In genomic region chr2:151783133-151783520, GRCh38 we compare ENCODE assay signal across 17 cellular contexts. TPM values are rescaled to one million over a fixed set of nuclear protein-coding genes. Genes with fewer than 3 reads are reported as not detected.
DNase-seq lines count a peak whose midpoint lies in the region; ATAC-seq and TF ChIP-seq lines count a peak whose summit lies in the region.
"Had no signal": no experiment of that assay in that cellular context is flagged by ENCODE, and none has a peak within 500 bp of the region (broad histone marks: within the 10 kb centered on the region; RNA-seq: fewer than 3 reads in every experiment).

No MANE protein-coding gene starts in this region.

- no peaks in the 10 kb centered on the region for H3K9me2 ChIP-seq in GM23338 (ENCODE audit: insufficient read depth)

- in situ Hi-C loops in ACHN (cut with HindIII; ENCODE audit: low pct_ligation_motif_present, low pct_unique_long_range_greater_than_20kb, low sequenced_read_pairs) = no loop called here

- H3K4me3 Mint-ChIP-seq in stimulated activated naive CD8-positive, alpha-beta T cell treated with anti-CD3 and anti-CD28 coated beads, Interleukin-15, Interleukin-2, amounts not matched to agents 100 ng/mL and 50 ng/mL, for 24 hours = no peak overlapping the region
- no peak overlapping the region for H3K4me3 Mint-ChIP-seq in T-helper 17 cell
- H3K4me3 Mint-ChIP-seq in memory B cell = no peak overlapping the region
- no peak overlapping the region for H3K4me3 Mint-ChIP-seq in GM23338
- H3K4me3 Mint-ChIP-seq: HFFc6 had no signal

- H3K79me2 ChIP-seq in GM23338 (replicated peaks; ENCODE audit: insufficient read depth) = no peaks in the 10 kb centered on the region

- H3K36me3 ChIP-seq in GM23338 (ENCODE audit: insufficient read depth) = peaks cover 4% of the 10 kb centered on the region; the same call in 1 of the 2 replicates

- DNase-seq in stimulated activated naive CD8-positive, alpha-beta T cell treated with anti-CD3 and anti-CD28 coated beads, Interleukin-15, Interleukin-2, amounts not matched to agents 100 U/mL and 50 U/mL, for 24 hours = no peak
- DNase-seq in T-helper 17 cell (no peak), memory B cell (ENCODE audit: low spot score in 2 of 2) (no peak), ACHN (no peak), GM23338 (ENCODE audit: low spot score) (no peak)
- DNase-seq: AML-193; CD4-positive, alpha-beta memory T cell; DMS79 treated with DMSO at 0.1 percent for 48 hours; GF-D8; GOT3; H7; HFFc6; IMR-90 had no signal

- H3K4me3 ChIP-seq in GM23338 = no peak overlapping the region

- H3K27me3 Mint-ChIP-seq in stimulated activated naive CD8-positive, alpha-beta T cell treated with anti-CD3 and anti-CD28 coated beads, Interleukin-15, Interleukin-2, amounts not matched to agents 100 ng/mL and 50 ng/mL, for 24 hours = no peaks in the 10 kb centered on the region
- H3K27me3 Mint-ChIP-seq in T-helper 17 cell (no peaks in the 10 kb centered on the region), memory B cell (no peaks in the 10 kb centered on the region), GM23338 (ENCODE audit: insufficient read depth, low read depth, poor library complexity) (no peaks in the 10 kb centered on the region)
- H3K27me3 Mint-ChIP-seq: CD4-positive, alpha-beta memory T cell had no signal

- H3K4me2 ChIP-seq in GM23338 = no peak overlapping the region

- no peaks in the 10 kb centered on the region for H3F3A ChIP-seq in GM23338 (replicated peaks; ENCODE audit: low read depth)

- no peak for ATAC-seq in stimulated activated naive CD8-positive, alpha-beta T cell treated with anti-CD3 and anti-CD28 coated beads, Interleukin-15, Interleukin-2, amounts not matched to agents 100 U/mL and 50 U/mL, for 24 hours
- ATAC-seq in T-helper 17 cell (no peak), memory B cell (ENCODE audit: low read depth) (no peak), GM23338 (no peak), HG02840 (IDR thresholded peaks at IDR 0.05; ENCODE audit: low FRiP score, unreplicated experiment) (no peak)
- ATAC-seq: HCT116 had no signal

- H3K27ac ChIP-seq in GM23338 (ENCODE audit: low read depth) = no peak overlapping the region
- H3K27ac ChIP-seq: C4-2B had no signal

- no peaks in the 10 kb centered on the region for H3K27me3 ChIP-seq in GM23338 (ENCODE audit: insufficient read depth)

- no peaks in the 10 kb centered on the region for H3K4me1 Mint-ChIP-seq in stimulated activated naive CD8-positive, alpha-beta T cell treated with anti-CD3 and anti-CD28 coated beads, Interleukin-15, Interleukin-2, amounts not matched to agents 100 ng/mL and 50 ng/mL, for 24 hours (ENCODE audit: low read depth)
- no peaks in the 10 kb centered on the region for H3K4me1 Mint-ChIP-seq in T-helper 17 cell
- H3K4me1 Mint-ChIP-seq in memory B cell = peaks cover 15% of the 10 kb centered on the region
- peaks cover 6% of the 10 kb centered on the region; the same call in 2 of the 3 replicates for H3K4me1 Mint-ChIP-seq in GM23338

- peaks cover 8% of the 10 kb centered on the region; the same call in 1 of the 2 replicates for H3K4me1 ChIP-seq in GM23338 (ENCODE audit: insufficient read depth)

- H3K9me3 ChIP-seq in T-helper 17 cell (ENCODE audit: control insufficient read depth, low read length, poor library complexity, severe bottlenecking) = no peaks in the 10 kb centered on the region

- H3K27ac Mint-ChIP-seq in stimulated activated naive CD8-positive, alpha-beta T cell treated with anti-CD3 and anti-CD28 coated beads, Interleukin-15, Interleukin-2, amounts not matched to agents 100 ng/mL and 50 ng/mL, for 24 hours = peak overlapping the region; percentile 13
- H3K27ac Mint-ChIP-seq in T-helper 17 cell = peak overlapping the region; percentile 6
- peak overlapping the region; percentile 17 for H3K27ac Mint-ChIP-seq in memory B cell
- no peak overlapping the region for H3K27ac Mint-ChIP-seq in GM23338
- H3K27ac Mint-ChIP-seq: HFFc6 had no signal

- no peak overlapping the region for H2AFZ ChIP-seq in GM23338

- H4K20me1 ChIP-seq in GM23338 (replicated peaks; ENCODE audit: insufficient read depth) = no peaks in the 10 kb centered on the region

- H3K9me3 Mint-ChIP-seq in stimulated activated naive CD8-positive, alpha-beta T cell treated with anti-CD3 and anti-CD28 coated beads, Interleukin-15, Interleukin-2, amounts not matched to agents 100 ng/mL and 50 ng/mL, for 24 hours = peaks cover 10% of the 10 kb centered on the region
- H3K9me3 Mint-ChIP-seq in memory B cell (peaks cover 1% of the 10 kb centered on the region), GM23338 (peaks cover 6% of the 10 kb centered on the region; the same call in 1 of the 3 replicates)
- H3K9me3 Mint-ChIP-seq: HFFc6 had no signal

- H3K36me3 Mint-ChIP-seq in stimulated activated naive CD8-positive, alpha-beta T cell treated with anti-CD3 and anti-CD28 coated beads, Interleukin-15, Interleukin-2, amounts not matched to agents 100 ng/mL and 50 ng/mL, for 24 hours (ENCODE audit: low read depth) = peaks cover 64% of the 10 kb centered on the region
- H3K36me3 Mint-ChIP-seq in T-helper 17 cell (ENCODE audit: low read depth) (peaks cover 16% of the 10 kb centered on the region), memory B cell (peaks cover 37% of the 10 kb centered on the region), GM23338 (ENCODE audit: low read depth) (peaks cover 18% of the 10 kb centered on the region)

- no peak for TF ChIP-seq CTCF in GM23338 (conservative IDR thresholded peaks at IDR 0.05; ENCODE audit: low read depth in 2 of 2)

TF ChIP-seq in GM23338, 12 proteins besides CTCF, POLR2A, EP300 and RAD21 (continues in another document):
- TF ChIP-seq ZNF114 (CRISPR knock-in tag; IDR thresholded peaks at IDR 0.05) (no peak), ZNF331 (CRISPR knock-in tag; IDR thresholded peaks at IDR 0.05; ENCODE audit: low read depth) (no peak), EZH2 (IDR thresholded peaks at IDR 0.05; ENCODE audit: low read depth, unreplicated experiment) (no peak), ZNF462 (CRISPR knock-in tag; IDR thresholded peaks at IDR 0.05) (no peak), EZH2phosphoT487 (IDR thresholded peaks at IDR 0.05; ENCODE audit: unreplicated experiment) (no peak)

RNA-seq across cellular contexts. Expression of gene ARL5A, which starts 45.1 kb away (rescaled TPM):
- total RNA-seq in T-helper 17 cell = 10 to 100 TPM; 27.6 to 30.1 TPM
- total RNA-seq in GM23338 (2014; rRNA removed; shearing (Covaris generic)) = 90.1 and 104 TPM in 2 replicates
- 26.8 TPM in 2 replicates for polyA plus RNA-seq in GM23338 (2016; fragmentation: Nextera tagmentation; extraction: Ambion mirVana)

RNA-seq across cellular contexts. Expression of gene NEB, which starts 48.9 kb away (rescaled TPM):
- total RNA-seq in T-helper 17 cell = 1 to 10 TPM; 1.6 to 1.7 TPM
- total RNA-seq in GM23338 (2014; rRNA removed; shearing (Covaris generic)) = 8.2 and 13.7 TPM in 2 replicates
- polyA plus RNA-seq in GM23338 (2016; fragmentation: Nextera tagmentation; extraction: Ambion mirVana) = 4.9 and 6.2 TPM in 2 replicates
- polyA plus RNA-seq: IMR-90 had no signal
